1 cellular context compared by ENCODE assay signal in genomic region chr2:233563663-233564430, GRCh38.
TF ChIP-seq lines count a peak whose summit lies in the region.

No MANE protein-coding gene starts in this region.

TF ChIP-seq in HepG2, 621 proteins besides CTCF, POLR2A, EP300 and RAD21 (continued from another document):
- TF ChIP-seq NFE2L2 (IDR thresholded peaks at IDR 0.05; ENCODE audit: low read length) (no peak), CCAR2 (optimal IDR thresholded peaks at IDR 0.05; ENCODE audit: low read depth, low read length) (no peak), RORA (CRISPR knock-in tag; IDR thresholded peaks at IDR 0.05) (no peak)
